In genomic region chr19:35740108-35740422, GRCh38 we compare ENCODE assay signal across 1 cellular context.
TF ChIP-seq lines count a peak whose summit lies in the region.

No MANE protein-coding gene starts in this region.

TF ChIP-seq in K562, 482 proteins besides CTCF, POLR2A, EP300 and RAD21 (continues in another document):
- TF ChIP-seq KLF1 (tag; IDR thresholded peaks at IDR 0.05) (no peak), FIP1L1 (IDR thresholded peaks at IDR 0.05; ENCODE audit: low read depth, low read length, poor library complexity, severe bottlenecking) (peak; percentile 52), EZH2 (IDR thresholded peaks at IDR 0.05; ENCODE audit: borderline replicate concordance, low read depth, low read length) (no peak), HEY1 (CRISPR knock-in tag; IDR thresholded peaks at IDR 0.05; ENCODE audit: borderline replicate concordance) (no peak), ETV6 (IDR thresholded peaks at IDR 0.05; ENCODE audit: borderline replicate concordance in 1 of 2, low read depth in 2 of 2, low read length in 1 of 2) (no peak), ETV6 (CRISPR knock-in tag; IDR thresholded peaks at IDR 0.05; ENCODE audit: borderline replicate concordance) (no peak), NR2C2 (CRISPR knock-in tag; IDR thresholded peaks at IDR 0.05) (no peak), NR2C2 (tag; IDR thresholded peaks at IDR 0.05) (no peak), ZNF175 (CRISPR knock-in tag; IDR thresholded peaks at IDR 0.05; ENCODE audit: low read depth) (no peak), ZNF3 (CRISPR knock-in tag; IDR thresholded peaks at IDR 0.05) (no peak), ZNF398 (CRISPR knock-in tag; IDR thresholded peaks at IDR 0.05) (no peak), SAFB2 (IDR thresholded peaks at IDR 0.05; ENCODE audit: borderline replicate concordance, low read depth, low read length, severe bottlenecking) (no peak), TAF7 (tag; IDR thresholded peaks at IDR 0.05) (no peak), ZNF354B (CRISPR knock-in tag; IDR thresholded peaks at IDR 0.05) (no peak), ZNF143 (CRISPR knock-in tag; IDR thresholded peaks at IDR 0.05) (no peak), USF2 (CRISPR knock-in tag; IDR thresholded peaks at IDR 0.05) (no peak), RNF2 (IDR thresholded peaks at IDR 0.05) (no peak), MYBL2 (IDR thresholded peaks at IDR 0.05; ENCODE audit: low read depth) (no peak), MYBL2 (CRISPR knock-in tag; IDR thresholded peaks at IDR 0.05; ENCODE audit: borderline replicate concordance) (no peak), RERE (CRISPR knock-in tag; IDR thresholded peaks at IDR 0.05; ENCODE audit: borderline replicate concordance) (no peak), ZC3H11A (IDR thresholded peaks at IDR 0.05; ENCODE audit: low read depth, low read length) (no peak), MLX (CRISPR knock-in tag; conservative IDR thresholded peaks at IDR 0.05) (no peak), ZNF766 (CRISPR knock-in tag; conservative IDR thresholded peaks at IDR 0.05) (no peak), NCOR1 (IDR thresholded peaks at IDR 0.05) (no peak), CREB1 (IDR thresholded peaks at IDR 0.05) (no peak), CREB1 (CRISPR knock-in tag; IDR thresholded peaks at IDR 0.05) (0 out of 2 replicates have a peak, but pooled peaks have one; percentile 24), EP400 (IDR thresholded peaks at IDR 0.05) (no peak), HNRNPH1 (optimal IDR thresholded peaks at IDR 0.05; ENCODE audit: low read depth, low read length) (no peak), CREB5 (CRISPR knock-in tag; IDR thresholded peaks at IDR 0.05) (no peak), KDM2B (CRISPR knock-in tag; IDR thresholded peaks at IDR 0.05) (0 out of 2 replicates have a peak, but pooled peaks have one; percentile 86)
- TF ChIP-seq, protein P1, sequence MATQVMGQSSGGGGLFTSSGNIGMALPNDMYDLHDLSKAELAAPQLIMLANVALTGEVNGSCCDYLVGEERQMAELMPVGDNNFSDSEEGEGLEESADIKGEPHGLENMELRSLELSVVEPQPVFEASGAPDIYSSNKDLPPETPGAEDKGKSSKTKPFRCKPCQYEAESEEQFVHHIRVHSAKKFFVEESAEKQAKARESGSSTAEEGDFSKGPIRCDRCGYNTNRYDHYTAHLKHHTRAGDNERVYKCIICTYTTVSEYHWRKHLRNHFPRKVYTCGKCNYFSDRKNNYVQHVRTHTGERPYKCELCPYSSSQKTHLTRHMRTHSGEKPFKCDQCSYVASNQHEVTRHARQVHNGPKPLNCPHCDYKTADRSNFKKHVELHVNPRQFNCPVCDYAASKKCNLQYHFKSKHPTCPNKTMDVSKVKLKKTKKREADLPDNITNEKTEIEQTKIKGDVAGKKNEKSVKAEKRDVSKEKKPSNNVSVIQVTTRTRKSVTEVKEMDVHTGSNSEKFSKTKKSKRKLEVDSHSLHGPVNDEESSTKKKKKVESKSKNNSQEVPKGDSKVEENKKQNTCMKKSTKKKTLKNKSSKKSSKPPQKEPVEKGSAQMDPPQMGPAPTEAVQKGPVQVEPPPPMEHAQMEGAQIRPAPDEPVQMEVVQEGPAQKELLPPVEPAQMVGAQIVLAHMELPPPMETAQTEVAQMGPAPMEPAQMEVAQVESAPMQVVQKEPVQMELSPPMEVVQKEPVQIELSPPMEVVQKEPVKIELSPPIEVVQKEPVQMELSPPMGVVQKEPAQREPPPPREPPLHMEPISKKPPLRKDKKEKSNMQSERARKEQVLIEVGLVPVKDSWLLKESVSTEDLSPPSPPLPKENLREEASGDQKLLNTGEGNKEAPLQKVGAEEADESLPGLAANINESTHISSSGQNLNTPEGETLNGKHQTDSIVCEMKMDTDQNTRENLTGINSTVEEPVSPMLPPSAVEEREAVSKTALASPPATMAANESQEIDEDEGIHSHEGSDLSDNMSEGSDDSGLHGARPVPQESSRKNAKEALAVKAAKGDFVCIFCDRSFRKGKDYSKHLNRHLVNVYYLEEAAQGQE (CRISPR knock-in tag; IDR thresholded peaks at IDR 0.05; ENCODE audit: low read depth), result peak; percentile 18; the same call in 1 of the 2 replicates
- TF ChIP-seq, protein P2, sequence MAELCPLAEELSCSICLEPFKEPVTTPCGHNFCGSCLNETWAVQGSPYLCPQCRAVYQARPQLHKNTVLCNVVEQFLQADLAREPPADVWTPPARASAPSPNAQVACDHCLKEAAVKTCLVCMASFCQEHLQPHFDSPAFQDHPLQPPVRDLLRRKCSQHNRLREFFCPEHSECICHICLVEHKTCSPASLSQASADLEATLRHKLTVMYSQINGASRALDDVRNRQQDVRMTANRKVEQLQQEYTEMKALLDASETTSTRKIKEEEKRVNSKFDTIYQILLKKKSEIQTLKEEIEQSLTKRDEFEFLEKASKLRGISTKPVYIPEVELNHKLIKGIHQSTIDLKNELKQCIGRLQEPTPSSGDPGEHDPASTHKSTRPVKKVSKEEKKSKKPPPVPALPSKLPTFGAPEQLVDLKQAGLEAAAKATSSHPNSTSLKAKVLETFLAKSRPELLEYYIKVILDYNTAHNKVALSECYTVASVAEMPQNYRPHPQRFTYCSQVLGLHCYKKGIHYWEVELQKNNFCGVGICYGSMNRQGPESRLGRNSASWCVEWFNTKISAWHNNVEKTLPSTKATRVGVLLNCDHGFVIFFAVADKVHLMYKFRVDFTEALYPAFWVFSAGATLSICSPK (IDR thresholded peaks at IDR 0.05; ENCODE audit: borderline replicate concordance), result no peak
- TF ChIP-seq, protein P3, sequence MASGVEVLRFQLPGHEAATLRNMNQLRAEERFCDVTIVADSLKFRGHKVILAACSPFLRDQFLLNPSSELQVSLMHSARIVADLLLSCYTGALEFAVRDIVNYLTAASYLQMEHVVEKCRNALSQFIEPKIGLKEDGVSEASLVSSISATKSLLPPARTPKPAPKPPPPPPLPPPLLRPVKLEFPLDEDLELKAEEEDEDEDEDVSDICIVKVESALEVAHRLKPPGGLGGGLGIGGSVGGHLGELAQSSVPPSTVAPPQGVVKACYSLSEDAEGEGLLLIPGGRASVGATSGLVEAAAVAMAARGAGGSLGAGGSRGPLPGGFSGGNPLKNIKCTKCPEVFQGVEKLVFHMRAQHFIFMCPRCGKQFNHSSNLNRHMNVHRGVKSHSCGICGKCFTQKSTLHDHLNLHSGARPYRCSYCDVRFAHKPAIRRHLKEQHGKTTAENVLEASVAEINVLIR (CRISPR knock-in tag; IDR thresholded peaks at IDR 0.05), result no peak
- TF ChIP-seq, protein P4, sequence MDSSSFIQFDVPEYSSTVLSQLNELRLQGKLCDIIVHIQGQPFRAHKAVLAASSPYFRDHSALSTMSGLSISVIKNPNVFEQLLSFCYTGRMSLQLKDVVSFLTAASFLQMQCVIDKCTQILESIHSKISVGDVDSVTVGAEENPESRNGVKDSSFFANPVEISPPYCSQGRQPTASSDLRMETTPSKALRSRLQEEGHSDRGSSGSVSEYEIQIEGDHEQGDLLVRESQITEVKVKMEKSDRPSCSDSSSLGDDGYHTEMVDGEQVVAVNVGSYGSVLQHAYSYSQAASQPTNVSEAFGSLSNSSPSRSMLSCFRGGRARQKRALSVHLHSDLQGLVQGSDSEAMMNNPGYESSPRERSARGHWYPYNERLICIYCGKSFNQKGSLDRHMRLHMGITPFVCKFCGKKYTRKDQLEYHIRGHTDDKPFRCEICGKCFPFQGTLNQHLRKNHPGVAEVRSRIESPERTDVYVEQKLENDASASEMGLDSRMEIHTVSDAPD (CRISPR knock-in tag; IDR thresholded peaks at IDR 0.05), result no peak
- TF ChIP-seq, protein P5, sequence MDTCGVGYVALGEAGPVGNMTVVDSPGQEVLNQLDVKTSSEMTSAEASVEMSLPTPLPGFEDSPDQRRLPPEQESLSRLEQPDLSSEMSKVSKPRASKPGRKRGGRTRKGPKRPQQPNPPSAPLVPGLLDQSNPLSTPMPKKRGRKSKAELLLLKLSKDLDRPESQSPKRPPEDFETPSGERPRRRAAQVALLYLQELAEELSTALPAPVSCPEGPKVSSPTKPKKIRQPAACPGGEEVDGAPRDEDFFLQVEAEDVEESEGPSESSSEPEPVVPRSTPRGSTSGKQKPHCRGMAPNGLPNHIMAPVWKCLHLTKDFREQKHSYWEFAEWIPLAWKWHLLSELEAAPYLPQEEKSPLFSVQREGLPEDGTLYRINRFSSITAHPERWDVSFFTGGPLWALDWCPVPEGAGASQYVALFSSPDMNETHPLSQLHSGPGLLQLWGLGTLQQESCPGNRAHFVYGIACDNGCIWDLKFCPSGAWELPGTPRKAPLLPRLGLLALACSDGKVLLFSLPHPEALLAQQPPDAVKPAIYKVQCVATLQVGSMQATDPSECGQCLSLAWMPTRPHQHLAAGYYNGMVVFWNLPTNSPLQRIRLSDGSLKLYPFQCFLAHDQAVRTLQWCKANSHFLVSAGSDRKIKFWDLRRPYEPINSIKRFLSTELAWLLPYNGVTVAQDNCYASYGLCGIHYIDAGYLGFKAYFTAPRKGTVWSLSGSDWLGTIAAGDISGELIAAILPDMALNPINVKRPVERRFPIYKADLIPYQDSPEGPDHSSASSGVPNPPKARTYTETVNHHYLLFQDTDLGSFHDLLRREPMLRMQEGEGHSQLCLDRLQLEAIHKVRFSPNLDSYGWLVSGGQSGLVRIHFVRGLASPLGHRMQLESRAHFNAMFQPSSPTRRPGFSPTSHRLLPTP (IDR thresholded peaks at IDR 0.05; ENCODE audit: borderline replicate concordance, extremely low read depth, insufficient read length), result no peak
